Comparison of ENCODE assay signal across 21 cellular contexts in genomic region chr5:127418378-127418777, GRCh38.
"Had no signal": no experiment of that assay in that cellular context is flagged by ENCODE, and none has a peak within 500 bp of the region (broad histone marks: within the 10 kb centered on the region; RNA-seq: fewer than 3 reads in every experiment).

No MANE protein-coding gene starts in this region.

- H3K36me3 Mint-ChIP-seq: naive thymus-derived CD4-positive, alpha-beta T cell had no signal

- H3K27me3 Mint-ChIP-seq: dendritic cell treated with granulocyte-macrophage colony-stimulating factor and Interleukin-4, amounts not matched to agents 40 ng/mL and 50 ng/mL, for 4 days had no signal

- H3K9me3 ChIP-seq: esophagus squamous epithelium, left ventricle myocardium inferior, neutrophil, stomach, thoracic aorta, transverse colon had no signal

- H3K27me3 ChIP-seq: esophagus squamous epithelium, hepatocyte, neutrophil, stomach, transverse colon had no signal

- H3K4me3 Mint-ChIP-seq: dendritic cell treated with granulocyte-macrophage colony-stimulating factor and Interleukin-4, amounts not matched to agents 40 ng/mL and 50 ng/mL, for 4 days; effector memory CD8-positive, alpha-beta T cell; naive thymus-derived CD4-positive, alpha-beta T cell; nephron progenitor cell had no signal

- H3K27ac ChIP-seq: esophagus squamous epithelium, left ventricle myocardium inferior, neutrophil, stomach, thoracic aorta, transverse colon had no signal

- H3K27ac Mint-ChIP-seq: dendritic cell treated with granulocyte-macrophage colony-stimulating factor and Interleukin-4, amounts not matched to agents 40 ng/mL and 50 ng/mL, for 4 days; effector memory CD8-positive, alpha-beta T cell; naive thymus-derived CD4-positive, alpha-beta T cell; nephron progenitor cell had no signal

- H3K36me3 ChIP-seq: esophagus squamous epithelium, left ventricle myocardium inferior, neutrophil, stomach, thoracic aorta, transverse colon had no signal

- H3K4me3 ChIP-seq: esophagus squamous epithelium, hepatocyte, left ventricle myocardium inferior, lung, stomach, thoracic aorta, transverse colon had no signal

- H3K9me3 Mint-ChIP-seq: dendritic cell treated with granulocyte-macrophage colony-stimulating factor and Interleukin-4, amounts not matched to agents 40 ng/mL and 50 ng/mL, for 4 days; effector memory CD8-positive, alpha-beta T cell; naive thymus-derived CD4-positive, alpha-beta T cell had no signal

- ATAC-seq: effector memory CD8-positive, alpha-beta T cell; left cardiac atrium; naive thymus-derived CD4-positive, alpha-beta T cell; sciatic nerve had no signal

- DNase-seq: effector memory CD8-positive, alpha-beta T cell; esophagus squamous epithelium; foreskin fibroblast; kidney; left cardiac atrium; left ventricle myocardium inferior; mesenchymal stem cell; naive thymus-derived CD4-positive, alpha-beta T cell; nephron progenitor cell; small intestine; stimulated activated CD4-positive, alpha-beta T cell treated with anti-CD3 and anti-CD28 coated beads, Interleukin-12 subunit alpha, Interleukin-12 subunit beta, amount 100 ng/mL, for 4 hours; stimulated activated naive CD4-positive, alpha-beta T cell; stomach; substantia nigra; transverse colon had no signal

- H3K4me1 ChIP-seq: esophagus squamous epithelium, transverse colon had no signal
